In genomic region chr3:14123308-14124222, GRCh38 we compare ENCODE assay signal across 8 cellular contexts. TPM values are rescaled to one million over a fixed set of nuclear protein-coding genes. Genes with fewer than 3 reads are reported as not detected.
A peak's percentile ranks its signal among the peaks of the same experiment; 100 is the strongest.
DNase-seq lines count a peak whose midpoint lies in the region; ATAC-seq and TF ChIP-seq lines count a peak whose summit lies in the region.

No MANE protein-coding gene starts in this region.

- no peaks in the 10 kb centered on the region for H3K27me3 ChIP-seq in iPS-15b (ENCODE audit: control insufficient read depth, insufficient read depth, low read length)

- H3K27ac Mint-ChIP-seq in HFFc6 = peak overlapping the region; percentile 86
- H3K27ac Mint-ChIP-seq in activated CD8-positive, alpha-beta T cell treated with anti-CD3 and anti-CD28 coated beads for 36 hours = peak overlapping the region; percentile 79
- H3K27ac Mint-ChIP-seq in stimulated activated effector memory CD8-positive, alpha-beta T cell treated with anti-CD3 and anti-CD28 coated beads, Interleukin-12 subunit alpha, Interleukin-12 subunit beta, amount 100 ng/mL, for 72 hours = peak overlapping the region; percentile 97

- DNase-seq in HFFc6 (no peak), NCI-H1048 (lab: John Stamatoyannopoulos, UW) (no peak), NCI-H524 (lab: John Stamatoyannopoulos, UW) (no peak), NCI-H1092 (lab: John Stamatoyannopoulos, UW) (no peak), activated gamma-delta T cell (lab: John Stamatoyannopoulos, UW) (no peak)
- DNase-seq in activated CD8-positive, alpha-beta T cell treated with anti-CD3 and anti-CD28 coated beads for 36 hours = no peak
- no peak for DNase-seq in stimulated activated effector memory CD8-positive, alpha-beta T cell treated with anti-CD3 and anti-CD28 coated beads, Interleukin-12 subunit alpha, Interleukin-12 subunit beta, amount 100 ng/mL, for 72 hours (ENCODE audit: low spot score in 2 of 2)

- no peaks in the 10 kb centered on the region for H3K9me3 Mint-ChIP-seq in HFFc6
- no peaks in the 10 kb centered on the region for H3K9me3 Mint-ChIP-seq in activated CD8-positive, alpha-beta T cell treated with anti-CD3 and anti-CD28 coated beads for 36 hours
- H3K9me3 Mint-ChIP-seq in stimulated activated effector memory CD8-positive, alpha-beta T cell treated with anti-CD3 and anti-CD28 coated beads, Interleukin-12 subunit alpha, Interleukin-12 subunit beta, amount 100 ng/mL, for 72 hours = no peaks in the 10 kb centered on the region

- H3K27me3 Mint-ChIP-seq in HFFc6 (ENCODE audit: insufficient read depth) = peaks cover 3% of the 10 kb centered on the region; the same call in 1 of the 2 replicates
- H3K27me3 Mint-ChIP-seq in activated CD8-positive, alpha-beta T cell treated with anti-CD3 and anti-CD28 coated beads for 36 hours = no peaks in the 10 kb centered on the region

- H3K4me1 Mint-ChIP-seq in HFFc6 (ENCODE audit: low read depth) = peaks cover 38% of the 10 kb centered on the region
- H3K4me1 Mint-ChIP-seq in activated CD8-positive, alpha-beta T cell treated with anti-CD3 and anti-CD28 coated beads for 36 hours (ENCODE audit: low read depth) = peaks cover 52% of the 10 kb centered on the region
- peaks cover 68% of the 10 kb centered on the region for H3K4me1 Mint-ChIP-seq in stimulated activated effector memory CD8-positive, alpha-beta T cell treated with anti-CD3 and anti-CD28 coated beads, Interleukin-12 subunit alpha, Interleukin-12 subunit beta, amount 100 ng/mL, for 72 hours

- no peaks in the 10 kb centered on the region for H3K9me3 ChIP-seq in iPS-15b (ENCODE audit: control insufficient read depth, insufficient read depth, low read length)

- no peak; the same call in 1 of the 2 replicates for TF ChIP-seq CTCF in HFFc6 (IDR thresholded peaks at IDR 0.05)
- no peak for TF ChIP-seq CTCF in activated CD8-positive, alpha-beta T cell treated with anti-CD3 and anti-CD28 coated beads for 36 hours (IDR thresholded peaks at IDR 0.05)

- peaks cover 23% of the 10 kb centered on the region for H3K36me3 Mint-ChIP-seq in HFFc6 (ENCODE audit: low read depth)
- peaks cover 56% of the 10 kb centered on the region for H3K36me3 Mint-ChIP-seq in activated CD8-positive, alpha-beta T cell treated with anti-CD3 and anti-CD28 coated beads for 36 hours (ENCODE audit: low read depth)
- H3K36me3 Mint-ChIP-seq in stimulated activated effector memory CD8-positive, alpha-beta T cell treated with anti-CD3 and anti-CD28 coated beads, Interleukin-12 subunit alpha, Interleukin-12 subunit beta, amount 100 ng/mL, for 72 hours = peaks cover 47% of the 10 kb centered on the region

- peaks cover 18% of the 10 kb centered on the region for H3K36me3 ChIP-seq in iPS-15b (ENCODE audit: control insufficient read depth, insufficient read depth, low read length)

- ATAC-seq in activated CD8-positive, alpha-beta T cell treated with anti-CD3 and anti-CD28 coated beads for 36 hours = no peak
- ATAC-seq in stimulated activated effector memory CD8-positive, alpha-beta T cell treated with anti-CD3 and anti-CD28 coated beads, Interleukin-12 subunit alpha, Interleukin-12 subunit beta, amount 100 ng/mL, for 72 hours = no peak

- H3K4me3 Mint-ChIP-seq in HFFc6 = peak overlapping the region; percentile 100
- H3K4me3 Mint-ChIP-seq in activated CD8-positive, alpha-beta T cell treated with anti-CD3 and anti-CD28 coated beads for 36 hours = peak overlapping the region; percentile 95
- H3K4me3 Mint-ChIP-seq in stimulated activated effector memory CD8-positive, alpha-beta T cell treated with anti-CD3 and anti-CD28 coated beads, Interleukin-12 subunit alpha, Interleukin-12 subunit beta, amount 100 ng/mL, for 72 hours = peak overlapping the region; percentile 97

- H3K9ac ChIP-seq in iPS-15b (ENCODE audit: low read depth, low read length) = peak overlapping the region; percentile 90

- POLR2A ChIA-PET in activated CD8-positive, alpha-beta T cell treated with anti-CD3 and anti-CD28 coated beads for 36 hours (lab: Charles Lee) = interaction anchor here (0.6 to 4.1 kb wide), 12 partner anchors 9 to 1053 kb away, joined by 3 to 39 read pairs (median 4); partner anchors contain the start of genes LSM3 and XPC

- peaks cover 16% of the 10 kb centered on the region for H3K4me1 ChIP-seq in iPS-15b (ENCODE audit: control insufficient read depth, insufficient read depth, low read length)

- peak overlapping the region; percentile 97 for H3K4me3 ChIP-seq in iPS-15b (ENCODE audit: low read depth, low read length)

- intact Hi-C loops in activated CD8-positive, alpha-beta T cell treated with anti-CD3 and anti-CD28 coated beads for 36 hours (cut with micrococcal nuclease) = loop anchor here (2.0 kb wide), 2 partner anchors 21 to 55 kb away; partner anchors contain the start of genes LSM3 and XPC

- CTCF ChIA-PET in activated CD8-positive, alpha-beta T cell treated with anti-CD3 and anti-CD28 coated beads for 36 hours (lab: Charles Lee) = interaction anchor here (1.6 to 4.0 kb wide), 4 partner anchors 9 to 227 kb away, joined by 5 to 33 read pairs (median 6); no protein-coding TSS in a partner anchor

RNA-seq across cellular contexts. Expression of gene CHCHD4, which starts 1.1 kb away (rescaled TPM):
- 10 to 100 TPM in 3 of 6 experiments, 1 to 10 TPM in 3; 9.4 to 12.0 (median 10.1) TPM for total RNA-seq in HFFc6 (2021; fragmentation: NEBNext Ultra II Directional; extraction: Animal tissue kit (Norgen Biotek cat#: 25700))
- 10 to 100 TPM; 27.6 to 30.2 TPM for total RNA-seq in activated CD8-positive, alpha-beta T cell treated with anti-CD3 and anti-CD28 coated beads for 36 hours

RNA-seq across cellular contexts. Expression of gene TMEM43, which starts 1.3 kb away (rescaled TPM):
- 10 to 100 TPM; 73.3 to 90.8 (median 80.7) TPM for total RNA-seq in HFFc6 (2021; fragmentation: NEBNext Ultra II Directional; extraction: Animal tissue kit (Norgen Biotek cat#: 25700))
- total RNA-seq in activated CD8-positive, alpha-beta T cell treated with anti-CD3 and anti-CD28 coated beads for 36 hours = 10 to 100 TPM; 19.7 to 20.2 TPM

RNA-seq across cellular contexts. Expression of gene XPC, which starts 54.8 kb away (rescaled TPM):
- 10 to 100 TPM; 38.7 to 40.3 (median 39.5) TPM for total RNA-seq in HFFc6 (2021; fragmentation: NEBNext Ultra II Directional; extraction: Animal tissue kit (Norgen Biotek cat#: 25700))
- total RNA-seq in activated CD8-positive, alpha-beta T cell treated with anti-CD3 and anti-CD28 coated beads for 36 hours = 10 to 100 TPM; 23.5 to 24.8 TPM

RNA-seq across cellular contexts. Expression of gene LSM3, which starts 55.1 kb away (rescaled TPM):
- total RNA-seq in HFFc6 (2021; fragmentation: NEBNext Ultra II Directional; extraction: Animal tissue kit (Norgen Biotek cat#: 25700)) = 10 to 100 TPM; 15.5 to 21.1 (median 18.7) TPM
- 10 to 100 TPM; 20.0 to 20.5 TPM for total RNA-seq in activated CD8-positive, alpha-beta T cell treated with anti-CD3 and anti-CD28 coated beads for 36 hours
